Comparison of ENCODE assay signal across 1 cellular context in the genomic region with DNA sequence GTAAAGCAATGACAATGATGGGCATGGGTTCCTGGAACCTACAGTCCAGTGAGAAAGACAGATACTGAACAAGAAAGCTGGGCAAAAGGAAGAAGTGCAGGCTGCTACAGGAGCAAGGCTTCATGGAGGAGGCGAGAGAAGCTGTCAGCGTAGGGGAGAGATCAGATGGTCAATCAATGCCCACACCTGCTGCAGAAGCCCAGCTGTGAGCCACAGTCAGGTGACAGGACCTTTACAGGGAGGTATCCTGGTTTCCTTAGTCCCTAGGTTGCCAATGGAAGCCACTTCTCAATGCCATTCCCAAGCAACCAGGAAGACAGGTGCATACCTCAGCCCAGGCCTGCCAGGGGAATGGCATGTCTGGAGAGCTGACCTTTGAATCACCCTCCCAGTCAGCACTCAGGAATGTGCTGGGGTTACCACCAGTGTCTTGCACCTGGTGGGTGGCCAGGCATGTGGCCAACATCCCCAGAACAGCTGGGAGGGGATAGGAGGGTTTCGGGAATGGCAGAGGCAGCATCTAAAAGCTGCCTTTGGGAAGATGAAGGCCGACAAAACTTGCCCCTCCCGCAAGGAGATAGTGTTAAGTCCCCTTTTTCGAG.
TF ChIP-seq lines count a peak whose summit lies in the region.

No MANE protein-coding gene starts in this region.

TF ChIP-seq in IMR-90, 13 proteins besides CTCF, POLR2A, EP300 and RAD21:
- TF ChIP-seq CHD1 (IDR thresholded peaks at IDR 0.05; ENCODE audit: low read depth, low read length) (no peak), RCOR1 (IDR thresholded peaks at IDR 0.05; ENCODE audit: insufficient replicate concordance, low read length) (peak; percentile 53)
